In the genomic region with DNA sequence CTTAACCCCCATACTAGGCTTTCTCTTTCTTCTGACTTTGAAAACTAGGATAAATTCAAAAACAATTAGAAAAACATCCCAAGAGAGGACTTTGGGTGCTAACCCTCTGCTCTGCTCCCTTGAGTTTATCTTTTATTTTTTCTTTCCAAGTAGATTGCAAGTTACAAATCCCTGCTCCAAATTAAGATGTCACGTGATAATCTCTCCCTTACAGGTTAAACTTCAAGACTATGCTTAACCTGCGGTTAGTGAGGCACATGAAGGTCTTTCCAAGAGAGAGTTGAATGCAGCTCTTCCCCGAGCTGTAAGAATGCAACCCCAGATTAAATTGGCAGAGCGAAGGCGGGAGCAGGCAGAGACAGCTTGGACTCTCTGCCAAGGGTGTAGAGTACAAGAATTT, we compare ENCODE assay signal across 6 cellular contexts.
"Had no signal": no experiment of that assay in that cellular context is flagged by ENCODE, and none has a peak within 500 bp of the region (broad histone marks: within the 10 kb centered on the region; RNA-seq: fewer than 3 reads in every experiment).

No MANE protein-coding gene starts in this region.

- H3K9ac ChIP-seq: KMS-11 had no signal

- FAIRE-seq: HTR-8/SVneo had no signal

- H3K27ac ChIP-seq: HL-60, KMS-11 had no signal

- DNase-seq: IMR-90, KBM-7, KG1 had no signal

- H3K4me2 ChIP-seq: KMS-11 had no signal
